In genomic region chr9:80417211-80417773, GRCh38 we compare ENCODE assay signal across 36 cellular contexts.
A peak's percentile ranks its signal among the peaks of the same experiment; 100 is the strongest.
DNase-seq lines count a peak whose midpoint lies in the region; ATAC-seq, FAIRE-seq and TF ChIP-seq lines count a peak whose summit lies in the region.
"Had no signal": no experiment of that assay in that cellular context is flagged by ENCODE, and none has a peak within 500 bp of the region (broad histone marks: within the 10 kb centered on the region; RNA-seq: fewer than 3 reads in every experiment).

No MANE protein-coding gene starts in this region.

- no peaks in the 10 kb centered on the region for H3K36me3 Mint-ChIP-seq in activated CD4-positive, alpha-beta memory T cell treated with anti-CD3 and anti-CD28 coated beads, Interleukin-2, amount 10 ng/mL, durations not matched to agents 7 days and 5 days (ENCODE audit: low read depth)
- H3K36me3 Mint-ChIP-seq: CD14-positive monocyte; CD4-positive, alpha-beta memory T cell; CD8-positive, alpha-beta memory T cell; CD8-positive, alpha-beta T cell had no signal

- POLR2A ChIA-PET in A549 (lab: Yijun Ruan, JAX): no interaction called here
- POLR2A ChIA-PET in HEK293 (lab: Yijun Ruan, JAX): no interaction called here
- POLR2A ChIA-PET in activated CD4-positive, alpha-beta memory T cell treated with anti-CD3 and anti-CD28 coated beads, Interleukin-2, amount 10 ng/mL, durations not matched to agents 7 days and 5 days (lab: Charles Lee): no interaction called here

- H3K9me3 Mint-ChIP-seq in activated CD4-positive, alpha-beta memory T cell treated with anti-CD3 and anti-CD28 coated beads, Interleukin-2, amount 10 ng/mL, durations not matched to agents 7 days and 5 days: peaks cover 23% of the 10 kb centered on the region

- peaks cover 7% of the 10 kb centered on the region; the same call in 1 of the 3 replicates for H3K9me3 ChIP-seq in A549
- no peaks in the 10 kb centered on the region for H3K9me3 ChIP-seq in HEK293 (ENCODE audit: control insufficient read depth, insufficient read depth, low read depth, low read length)
- H3K9me3 ChIP-seq: BE2C, Caco-2 had no signal

- FAIRE-seq in A549 (lab: Jason Lieb, UNC) (peak; percentile 56), H54 (lab: Jason Lieb, UNC) (peak; percentile 6)
- FAIRE-seq: A204.1, D721Med had no signal

- no peak overlapping the region for H3K4me3 Mint-ChIP-seq in activated CD4-positive, alpha-beta memory T cell treated with anti-CD3 and anti-CD28 coated beads, Interleukin-2, amount 10 ng/mL, durations not matched to agents 7 days and 5 days
- H3K4me3 Mint-ChIP-seq: B cell; CD14-positive monocyte; CD4-positive, alpha-beta memory T cell; CD4-positive, alpha-beta T cell; CD4-positive, CD25-positive, alpha-beta regulatory T cell; CD8-positive, alpha-beta memory T cell; CD8-positive, alpha-beta T cell had no signal

- no peaks in the 10 kb centered on the region for H3K36me3 ChIP-seq in HEK293 (ENCODE audit: control insufficient read depth in 2 of 2, insufficient read depth in 1 of 2, low read length in 2 of 2)
- H3K36me3 ChIP-seq: BE2C, BLaER1 had no signal

- in situ Hi-C loops in GM13977 (cut with MboI; ENCODE audit: low pct_unique_long_range_greater_than_20kb, low sequenced_read_pairs, unreplicated experiment): no loop called here

- TF ChIP-seq CTCF in A549 (IDR thresholded peaks at IDR 0.05): no peak
- TF ChIP-seq CTCF in HEK293 (tag by site-specific recombination; IDR thresholded peaks at IDR 0.05): no peak
- TF ChIP-seq CTCF in GM13977 (IDR thresholded peaks at IDR 0.05; ENCODE audit: extremely low read depth, insufficient read depth, missing control alignments): no peak

- DNase-seq in A549 (ENCODE audit: low read depth in 1 of 2, low spot score in 1 of 2) (no peak), H54 (ENCODE audit: insufficient read length, low spot score) (no peak), astrocyte of the hippocampus (ENCODE audit: low read depth, low spot score) (peak; percentile 2), pons (ENCODE audit: low spot score) (no peak), GM13977 (ENCODE audit: low spot score) (no peak)
- no peak for DNase-seq in activated CD4-positive, alpha-beta memory T cell treated with anti-CD3 and anti-CD28 coated beads, Interleukin-2, amount 10 ng/mL, durations not matched to agents 7 days and 5 days
- DNase-seq: 8988T; ACHN; AML-193; BE2C; C1 segment of cervical spinal cord; Caco-2; Calu3; CD4-positive, alpha-beta memory T cell; CD4-positive, alpha-beta T cell; CD4-positive, CD25-positive, alpha-beta regulatory T cell; CD8-positive, alpha-beta memory T cell; CD8-positive, alpha-beta T cell; COR-L47; DMS 273 treated with DMSO at 0.1 percent for 48 hours; DMS153; DMS53; DMS79; DMS79 treated with DMSO at 0.1 percent for 48 hours; DND-41; EL had no signal

- no peak for ATAC-seq in A549
- no peak for ATAC-seq in HG03469 (IDR thresholded peaks at IDR 0.05; ENCODE audit: unreplicated experiment)
- ATAC-seq: CD8-positive, alpha-beta T cell had no signal

- TF ChIP-seq POLR2A in A549 (IDR thresholded peaks at IDR 0.05; ENCODE audit: low read length): no peak
- no peak for TF ChIP-seq POLR2A in H54 (IDR thresholded peaks at IDR 0.05; ENCODE audit: low read depth, low read length)

- H3K27ac Mint-ChIP-seq in activated CD4-positive, alpha-beta memory T cell treated with anti-CD3 and anti-CD28 coated beads, Interleukin-2, amount 10 ng/mL, durations not matched to agents 7 days and 5 days: no peak overlapping the region
- H3K27ac Mint-ChIP-seq: B cell; CD14-positive monocyte; CD4-positive, alpha-beta memory T cell; CD4-positive, alpha-beta T cell; CD4-positive, CD25-positive, alpha-beta regulatory T cell; CD8-positive, alpha-beta memory T cell; CD8-positive, alpha-beta T cell had no signal

- H3K4me1 Mint-ChIP-seq in activated CD4-positive, alpha-beta memory T cell treated with anti-CD3 and anti-CD28 coated beads, Interleukin-2, amount 10 ng/mL, durations not matched to agents 7 days and 5 days: no peaks in the 10 kb centered on the region
- H3K4me1 Mint-ChIP-seq: CD14-positive monocyte; CD4-positive, alpha-beta memory T cell; CD4-positive, CD25-positive, alpha-beta regulatory T cell; CD8-positive, alpha-beta memory T cell had no signal

- no peak for TF ChIP-seq EP300 in A549 (IDR thresholded peaks at IDR 0.05)

- H3K27ac ChIP-seq in A549 (no peak overlapping the region), HEK293 (ENCODE audit: extremely low read depth, low read depth, low read length) (no peak overlapping the region)
- H3K27ac ChIP-seq: 22Rv1; BLaER1; BLaER1 treated with 17β-estradiol and CSF1 and Interleukin-3, amounts not matched to agents 10 nM and 100 nM; C4-2B had no signal

- H3K4me1 ChIP-seq in A549: no peaks in the 10 kb centered on the region
- H3K4me1 ChIP-seq in HEK293 (ENCODE audit: control insufficient read depth, insufficient read depth, low read length): no peaks in the 10 kb centered on the region
- H3K4me1 ChIP-seq: BE2C; BLaER1; BLaER1 treated with 17β-estradiol and CSF1 and Interleukin-3, amounts not matched to agents 10 nM and 100 nM; Caco-2 had no signal

- TF ChIP-seq RAD21 in A549 (conservative IDR thresholded peaks at IDR 0.05 in 1 of 2, IDR thresholded peaks at IDR 0.05 in 1 of 2): no peak

- H3K4me3 ChIP-seq in A549 (no peak overlapping the region), HEK293 (ENCODE audit: low read depth, low read length) (no peak overlapping the region)
- H3K4me3 ChIP-seq: BLaER1; BLaER1 treated with 17β-estradiol and CSF1 and Interleukin-3, amounts not matched to agents 10 nM and 100 nM had no signal

- H3K27me3 Mint-ChIP-seq in activated CD4-positive, alpha-beta memory T cell treated with anti-CD3 and anti-CD28 coated beads, Interleukin-2, amount 10 ng/mL, durations not matched to agents 7 days and 5 days: no peaks in the 10 kb centered on the region
- H3K27me3 Mint-ChIP-seq: B cell; CD4-positive, alpha-beta memory T cell; CD4-positive, alpha-beta T cell; CD4-positive, CD25-positive, alpha-beta regulatory T cell; CD8-positive, alpha-beta memory T cell had no signal

- CTCF ChIA-PET in A549 (lab: Yijun Ruan, JAX): no interaction called here
- CTCF ChIA-PET in HEK293 (lab: Yijun Ruan, JAX): interaction anchor here (0.6 kb wide), 1 partner anchor 956 kb away, joined by 5 read pairs; no protein-coding TSS in a partner anchor
- CTCF ChIA-PET in activated CD4-positive, alpha-beta memory T cell treated with anti-CD3 and anti-CD28 coated beads, Interleukin-2, amount 10 ng/mL, durations not matched to agents 7 days and 5 days (lab: Charles Lee): no interaction called here

- no peak overlapping the region for H3K4me2 ChIP-seq in A549
- H3K4me2 ChIP-seq: BLaER1; BLaER1 treated with 17β-estradiol and CSF1 and Interleukin-3, amounts not matched to agents 10 nM and 100 nM had no signal

TF ChIP-seq in A549, 52 proteins besides CTCF, POLR2A, EP300 and RAD21:
- TF ChIP-seq GATA3 (IDR thresholded peaks at IDR 0.05; ENCODE audit: borderline replicate concordance): no peak
- TF ChIP-seq CHD4 (IDR thresholded peaks at IDR 0.05; ENCODE audit: borderline replicate concordance): no peak
TF ChIP-seq in A549: peak in this region for 0.

TF ChIP-seq in HEK293, 187 proteins besides CTCF, POLR2A, EP300 and RAD21 (continues in another document):
- TF ChIP-seq TRIM28 (IDR thresholded peaks at IDR 0.05; ENCODE audit: borderline replicate concordance, low read length): peak; percentile 93
- no peak for TF ChIP-seq ZBTB48 (tag by site-specific recombination; IDR thresholded peaks at IDR 0.05)
- TF ChIP-seq SETDB1 (IDR thresholded peaks at IDR 0.05; ENCODE audit: insufficient read length, low read length): peak; percentile 99
- TF ChIP-seq ZNF174 (tag by site-specific recombination; IDR thresholded peaks at IDR 0.05): no peak
- no peak for TF ChIP-seq YY2 (tag by site-specific recombination; IDR thresholded peaks at IDR 0.05)
- no peak for TF ChIP-seq GLIS1 (tag by site-specific recombination; IDR thresholded peaks at IDR 0.05)
- TF ChIP-seq ZNF639 (tag by site-specific recombination; IDR thresholded peaks at IDR 0.05): no peak
- no peak for TF ChIP-seq ZNF341 (tag by site-specific recombination; IDR thresholded peaks at IDR 0.05; ENCODE audit: low read depth)
- TF ChIP-seq ZNF449 (tag by site-specific recombination; IDR thresholded peaks at IDR 0.05): no peak
- no peak for TF ChIP-seq SP7 (tag by site-specific recombination; IDR thresholded peaks at IDR 0.05)
- no peak for TF ChIP-seq ZNF311 (tag by site-specific recombination; IDR thresholded peaks at IDR 0.05; ENCODE audit: borderline replicate concordance)
- no peak for TF ChIP-seq BCL6B (tag by site-specific recombination; IDR thresholded peaks at IDR 0.05)
